ENCODE assay signal across 30 cellular contexts in genomic region chr15:37813306-37813705, GRCh38.
"Had no signal": no experiment of that assay in that cellular context is flagged by ENCODE, and none has a peak within 500 bp of the region (broad histone marks: within the 10 kb centered on the region; RNA-seq: fewer than 3 reads in every experiment).

No MANE protein-coding gene starts in this region.

- DNase-seq: activated B cell treated with CpG ODN at 0.5 μM for 24 hours; activated CD4-positive, alpha-beta memory T cell treated with anti-CD3 and anti-CD28 coated beads for 36 hours; activated CD4-positive, alpha-beta T cell treated with anti-CD3 and anti-CD28 coated beads for 4 hours; activated CD4-positive, alpha-beta T cell treated with anti-CD3 and anti-CD28 coated beads, Interleukin-2, amount 10 ng/mL, durations not matched to agents 24 days and 14 days; activated CD4-positive, alpha-beta T cell treated with anti-CD3 and anti-CD28 coated beads, Interleukin-2, amount 50 U/mL, for 1 hour; activated CD4-positive, alpha-beta T cell treated with anti-CD3 and anti-CD28 coated beads, Interleukin-2, amount 50 U/mL, for 4 hours; activated CD4-positive, CD25-positive, alpha-beta regulatory T cell treated with anti-CD3 and anti-CD28 coated beads, Interleukin-2, amount 50 U/mL, for 72 hours; activated CD8-positive, alpha-beta memory T cell treated with anti-CD3 and anti-CD28 coated beads, Interleukin-2, amount 50 U/mL, for 4 hours; activated CD8-positive, alpha-beta T cell treated with anti-CD3 and anti-CD28 coated beads for 36 hours; activated effector memory CD4-positive, alpha-beta T cell treated with Interleukin-2 at 50 U/mL for 16 hours; activated gamma-delta T cell; activated naive CD4-positive, alpha-beta T cell treated with anti-CD3 and anti-CD28 coated beads, Interleukin-2, amount 10 ng/mL, durations not matched to agents 7 days and 5 days; activated naive CD4-positive, alpha-beta T cell treated with Interleukin-2 at 50 U/mL for 16 hours; activated naive CD8-positive, alpha-beta T cell treated with anti-CD3 and anti-CD28 coated beads, Interleukin-2, amount 10 ng/mL, durations not matched to agents 7 days and 5 days; activated naive CD8-positive, alpha-beta T cell treated with anti-CD3 and anti-CD28 coated beads, Interleukin-2, amount 50 U/mL, for 24 hours; activated T-cell treated with anti-CD3 and anti-CD28 coated beads, Interleukin-2, amount 50 U/mL, for 24 hours; activated T-cell treated with anti-CD3 and anti-CD28 coated beads, Interleukin-2, amount 50 U/mL, for 48 hours; adrenal gland; amygdala; anterior cingulate cortex; caudate nucleus; cerebellar nuclear complex; T-helper 1 cell; T-helper 2 cell; T-helper 9 cell had no signal

- H3K27me3 ChIP-seq: adrenal gland, ascending aorta, cardiac muscle cell had no signal

- H3K4me3 ChIP-seq: adrenal gland, ascending aorta, cardiac muscle cell had no signal

- FAIRE-seq: bronchial epithelial cell, TTC549 had no signal

- H3K4me1 ChIP-seq: adrenal gland, ascending aorta had no signal

- H3K36me3 ChIP-seq: adrenal gland, ascending aorta, cardiac muscle cell had no signal

- ATAC-seq: activated CD8-positive, alpha-beta T cell treated with anti-CD3 and anti-CD28 coated beads for 36 hours; activated naive CD8-positive, alpha-beta T cell treated with anti-CD3 and anti-CD28 coated beads, Interleukin-2, amount 50 U/mL, for 24 hours had no signal

- H3K27ac ChIP-seq: adrenal gland, ascending aorta, cardiac muscle cell, VCaP had no signal

- H3K9me3 ChIP-seq: adrenal gland, ascending aorta had no signal
